Comparison of ENCODE assay signal across 8 cellular contexts in genomic region chr7:44978511-44979366, GRCh38.
DNase-seq lines count a peak whose midpoint lies in the region; ATAC-seq and TF ChIP-seq lines count a peak whose summit lies in the region.

TSS of gene MYO1G (minus strand) at chr7:44979015. CDS start at chr7:44978961, 54 bp downstream.

- H3K27ac ChIP-seq in MM.1S (ENCODE audit: low read length), result no peak within 1 kb of the TSS

- DNase-seq in NCI-H524 (lab: John Stamatoyannopoulos, UW) (peak; percentile 40 to 58), NCI-H524 treated with DMSO at 0.1 percent for 48 hours (lab: John Stamatoyannopoulos, UW) (no peak), erythroblast (lab: John Stamatoyannopoulos, UW) (no peak), EL (no peak), MM.1S (no peak)
- peak; percentile 93 for DNase-seq in activated CD4-positive, alpha-beta T cell treated with anti-CD3 and anti-CD28 coated beads for 48 hours
- peak; percentile 70 to 71 for DNase-seq in stimulated activated CD4-positive, alpha-beta T cell treated with anti-CD3 and anti-CD28 coated beads, Interleukin-15, amount 100 ng/mL, for 1 hour (ENCODE audit: low read depth in 1 of 2, low spot score in 1 of 2)

- peak; percentile 17 for TF ChIP-seq POLR2A in erythroblast (IDR thresholded peaks at IDR 0.05; ENCODE audit: low read length)

- H3K36me3 ChIP-seq in MM.1S (replicated peaks; ENCODE audit: insufficient read depth, low read length), result peaks cover 6% of the 10 kb centered on the region; the same call in 1 of the 2 replicates

- no peak within 1 kb of the TSS for H2AFZ ChIP-seq in MM.1S (ENCODE audit: low read length)

- no peak within 1 kb of the TSS for H3K4me3 ChIP-seq in MM.1S (ENCODE audit: low read length)

- H3K9me2 ChIP-seq in MM.1S (replicated peaks; ENCODE audit: insufficient read depth, low read length), result no peaks in the 10 kb centered on the region

- H3K4me1 ChIP-seq in MM.1S (ENCODE audit: low read length), result peaks cover 38% of the 10 kb centered on the region

- H4K20me1 ChIP-seq in MM.1S (ENCODE audit: insufficient read depth, low read length), result no peaks in the 10 kb centered on the region

- no peak within 1 kb of the TSS for H3K4me2 ChIP-seq in MM.1S (ENCODE audit: low read depth, low read length)

- H3K27me3 ChIP-seq in MM.1S (replicated peaks; ENCODE audit: insufficient read depth, low read length), result no peaks in the 10 kb centered on the region

- peaks cover 2% of the 10 kb centered on the region for H3K79me2 ChIP-seq in MM.1S (ENCODE audit: low read length)

- peak; percentile 58 for ATAC-seq in HG03520 (IDR thresholded peaks at IDR 0.05; ENCODE audit: unreplicated experiment)

- peaks cover 23% of the 10 kb centered on the region for H3F3A ChIP-seq in MM.1S (ENCODE audit: insufficient read depth, low read length)

- TF ChIP-seq CTCF in MM.1S (IDR thresholded peaks at IDR 0.05; ENCODE audit: low read length), result no peak

- no peaks in the 10 kb centered on the region for H3K9me3 ChIP-seq in MM.1S (replicated peaks; ENCODE audit: insufficient read depth, low read length)

- no peak within 1 kb of the TSS for H3K9ac ChIP-seq in MM.1S (ENCODE audit: low read length)

Comparison
In these comparisons a context has a peak if more than half of its experiments do, and no peak if none do; other contexts are left out.
1. DNase-seq: peak in NCI-H524 (2 of 2), activated CD4-positive, alpha-beta T cell treated with anti-CD3 and anti-CD28 coated beads for 48 hours (single experiment) and stimulated activated CD4-positive, alpha-beta T cell treated with anti-CD3 and anti-CD28 coated beads, Interleukin-15, amount 100 ng/mL, for 1 hour (2 of 2); none in NCI-H524 treated with DMSO at 0.1 percent for 48 hours (single experiment), erythroblast (0 of 2), EL (single experiment) and MM.1S (single experiment).